In genomic region chr3:128579927-128580326, GRCh38 we compare ENCODE assay signal across 20 cellular contexts.
DNase-seq lines count a peak whose midpoint lies in the region; ATAC-seq and TF ChIP-seq lines count a peak whose summit lies in the region.
"Had no signal": no experiment of that assay in that cellular context is flagged by ENCODE, and none has a peak within 500 bp of the region (broad histone marks: within the 10 kb centered on the region; RNA-seq: fewer than 3 reads in every experiment).

No MANE protein-coding gene starts in this region.

- H3K9ac ChIP-seq in mesendoderm (ENCODE audit: low read length): no peak overlapping the region

- no peak for TF ChIP-seq CTCF in activated CD8-positive, alpha-beta T cell treated with anti-CD3 and anti-CD28 coated beads for 36 hours (IDR thresholded peaks at IDR 0.05)
- no peak for TF ChIP-seq CTCF in WTC11 (IDR thresholded peaks at IDR 0.05)
- TF ChIP-seq CTCF in left lung (IDR thresholded peaks at IDR 0.05): no peak

- no peak overlapping the region for H3K18ac ChIP-seq in mesendoderm (ENCODE audit: low read length)

- WGBS in mesendoderm (ENCODE audit: extremely low coverage, insufficient coverage, low lambda C conversion rate): no CpG with 5 or more reads among the region's 2 CpGs

- H4K8ac ChIP-seq in mesendoderm (ENCODE audit: low read depth, low read length): no peak overlapping the region

- no peaks in the 10 kb centered on the region for H3K27me3 ChIP-seq in mesendoderm (ENCODE audit: insufficient read depth, low read length, poor library complexity)
- H3K27me3 ChIP-seq in left lung: peaks cover 0 to 16% of the 10 kb centered on the region in 2 donors

- H3K9me3 ChIP-seq in left lung: peaks cover 0 to 5% of the 10 kb centered on the region in 2 donors

- no peak overlapping the region for H3K56ac ChIP-seq in mesendoderm (ENCODE audit: low read length)

- no peak overlapping the region for H3K4ac ChIP-seq in mesendoderm (ENCODE audit: low read depth, low read length)

- H3K4me1 ChIP-seq in mesendoderm (ENCODE audit: control insufficient read depth, low read depth, low read length) (peaks cover 5% of the 10 kb centered on the region), left lung (no peaks in the 10 kb centered on the region)

- H3K79me2 ChIP-seq in mesendoderm (ENCODE audit: control insufficient read depth, insufficient read depth, low read length): no peaks in the 10 kb centered on the region

- peak overlapping the region; percentile 13 for H3K4me3 ChIP-seq in mesendoderm (ENCODE audit: low read length)
- no peak overlapping the region for H3K4me3 ChIP-seq in left lung

- ATAC-seq in activated CD8-positive, alpha-beta T cell treated with anti-CD3 and anti-CD28 coated beads for 36 hours: no peak
- ATAC-seq in activated CD8-positive, alpha-beta T cell treated with anti-CD3 and anti-CD28 coated beads, Interleukin-2, amount 10 ng/mL, durations not matched to agents 7 days and 5 days: no peak
- ATAC-seq in WTC11 (no peak), left lung (no peak), HG02885 (IDR thresholded peaks at IDR 0.05; ENCODE audit: poor library complexity, unreplicated experiment) (no peak)
- ATAC-seq: CD8-positive, alpha-beta T cell; Panc1; T-helper 17 cell had no signal

- no peak for TF ChIP-seq RAD21 in Ishikawa (IDR thresholded peaks at IDR 0.05; ENCODE audit: low read depth)

- H3K27ac ChIP-seq in mesendoderm (ENCODE audit: low read depth, low read length): no peak overlapping the region
- no peak overlapping the region for H3K27ac ChIP-seq in left lung
- H3K27ac ChIP-seq: RWPE1 had no signal

- H2BK5ac ChIP-seq in mesendoderm (ENCODE audit: low read length): no peak overlapping the region

- no peak overlapping the region for H3K27ac Mint-ChIP-seq in activated CD8-positive, alpha-beta T cell treated with anti-CD3 and anti-CD28 coated beads for 36 hours
- no peak overlapping the region for H3K27ac Mint-ChIP-seq in activated CD8-positive, alpha-beta T cell treated with anti-CD3 and anti-CD28 coated beads, Interleukin-2, amount 10 ng/mL, durations not matched to agents 7 days and 5 days
- H3K27ac Mint-ChIP-seq in WTC11: no peak overlapping the region
- H3K27ac Mint-ChIP-seq: CD8-positive, alpha-beta T cell had no signal

- no peak overlapping the region for H2BK120ac ChIP-seq in mesendoderm (ENCODE audit: low read depth, low read length)

- H3K36me3 Mint-ChIP-seq in activated CD8-positive, alpha-beta T cell treated with anti-CD3 and anti-CD28 coated beads for 36 hours (ENCODE audit: low read depth): no peaks in the 10 kb centered on the region
- no peaks in the 10 kb centered on the region for H3K36me3 Mint-ChIP-seq in activated CD8-positive, alpha-beta T cell treated with anti-CD3 and anti-CD28 coated beads, Interleukin-2, amount 10 ng/mL, durations not matched to agents 7 days and 5 days (ENCODE audit: low read depth)
- H3K36me3 Mint-ChIP-seq in WTC11: no peaks in the 10 kb centered on the region
- H3K36me3 Mint-ChIP-seq: CD8-positive, alpha-beta T cell; IgD-negative memory B cell had no signal

- H3K23ac ChIP-seq in mesendoderm (ENCODE audit: low read length): no peak overlapping the region

- no peak overlapping the region for H3K4me2 ChIP-seq in mesendoderm (ENCODE audit: low read length)

- H3K9me3 Mint-ChIP-seq in activated CD8-positive, alpha-beta T cell treated with anti-CD3 and anti-CD28 coated beads for 36 hours: peaks cover 2% of the 10 kb centered on the region
- no peaks in the 10 kb centered on the region for H3K9me3 Mint-ChIP-seq in activated CD8-positive, alpha-beta T cell treated with anti-CD3 and anti-CD28 coated beads, Interleukin-2, amount 10 ng/mL, durations not matched to agents 7 days and 5 days (ENCODE audit: insufficient read depth)
- H3K9me3 Mint-ChIP-seq in WTC11: no peaks in the 10 kb centered on the region
- H3K9me3 Mint-ChIP-seq: CD8-positive, alpha-beta T cell; IgD-negative memory B cell had no signal

- CTCF ChIA-PET in activated CD8-positive, alpha-beta T cell treated with anti-CD3 and anti-CD28 coated beads for 36 hours (lab: Charles Lee): no interaction called here
- CTCF ChIA-PET in activated CD8-positive, alpha-beta T cell treated with anti-CD3 and anti-CD28 coated beads, Interleukin-2, amount 10 ng/mL, durations not matched to agents 7 days and 5 days (lab: Charles Lee): interaction anchor here (1.6 kb wide), 1 partner anchor 29 kb away, joined by 3 read pairs; no protein-coding TSS in a partner anchor
- CTCF ChIA-PET in WTC11 (lab: Charles Lee): interaction anchor here (1.1 kb wide), 1 partner anchor 29 kb away, joined by 3 read pairs; no protein-coding TSS in a partner anchor

- no peaks in the 10 kb centered on the region for H3K4me1 Mint-ChIP-seq in activated CD8-positive, alpha-beta T cell treated with anti-CD3 and anti-CD28 coated beads for 36 hours (ENCODE audit: low read depth)
- H3K4me1 Mint-ChIP-seq in activated CD8-positive, alpha-beta T cell treated with anti-CD3 and anti-CD28 coated beads, Interleukin-2, amount 10 ng/mL, durations not matched to agents 7 days and 5 days (ENCODE audit: low read depth): no peaks in the 10 kb centered on the region
- H3K4me1 Mint-ChIP-seq in WTC11: peaks cover 17% of the 10 kb centered on the region
- H3K4me1 Mint-ChIP-seq: IgD-negative memory B cell, T-helper 17 cell had no signal

- no peak overlapping the region for H2AK5ac ChIP-seq in mesendoderm (ENCODE audit: low read length)

- no peak overlapping the region for H2BK15ac ChIP-seq in mesendoderm (replicated peaks; ENCODE audit: low read depth)

- H4K5ac ChIP-seq in mesendoderm (ENCODE audit: low read length): no peak overlapping the region

- no peak overlapping the region for H3K4me3 Mint-ChIP-seq in activated CD8-positive, alpha-beta T cell treated with anti-CD3 and anti-CD28 coated beads for 36 hours
- no peak overlapping the region for H3K4me3 Mint-ChIP-seq in activated CD8-positive, alpha-beta T cell treated with anti-CD3 and anti-CD28 coated beads, Interleukin-2, amount 10 ng/mL, durations not matched to agents 7 days and 5 days
- no peak overlapping the region for H3K4me3 Mint-ChIP-seq in WTC11
- H3K4me3 Mint-ChIP-seq: CD8-positive, alpha-beta T cell; IgD-negative memory B cell; T-helper 17 cell had no signal

- intact Hi-C loops in activated CD8-positive, alpha-beta T cell treated with anti-CD3 and anti-CD28 coated beads for 36 hours (cut with micrococcal nuclease): no loop called here
- intact Hi-C loops in left lung (cut with DNase I): no loop called here

- TF ChIP-seq EP300 in Ishikawa (IDR thresholded peaks at IDR 0.05; ENCODE audit: borderline replicate concordance): no peak

- no peaks in the 10 kb centered on the region for H3K79me1 ChIP-seq in mesendoderm (ENCODE audit: low read length)

- POLR2A ChIA-PET in activated CD8-positive, alpha-beta T cell treated with anti-CD3 and anti-CD28 coated beads for 36 hours (lab: Charles Lee): no interaction called here
- POLR2A ChIA-PET in activated CD8-positive, alpha-beta T cell treated with anti-CD3 and anti-CD28 coated beads, Interleukin-2, amount 10 ng/mL, durations not matched to agents 7 days and 5 days (lab: Charles Lee): no interaction called here
- POLR2A ChIA-PET in WTC11 (lab: Charles Lee): interaction anchor here (0.7 kb wide), 1 partner anchor 175 kb away, joined by 7 read pairs; no protein-coding TSS in a partner anchor

- H3K27me3 Mint-ChIP-seq in activated CD8-positive, alpha-beta T cell treated with anti-CD3 and anti-CD28 coated beads for 36 hours: peaks cover 11% of the 10 kb centered on the region
- peaks cover 10% of the 10 kb centered on the region for H3K27me3 Mint-ChIP-seq in activated CD8-positive, alpha-beta T cell treated with anti-CD3 and anti-CD28 coated beads, Interleukin-2, amount 10 ng/mL, durations not matched to agents 7 days and 5 days (ENCODE audit: low read depth)
- H3K27me3 Mint-ChIP-seq in WTC11 (ENCODE audit: low read depth): peaks cover 8% of the 10 kb centered on the region

- H3K36me3 ChIP-seq in mesendoderm (ENCODE audit: control insufficient read depth, insufficient read depth, low read length): no peaks in the 10 kb centered on the region
- H3K36me3 ChIP-seq in left lung: no peaks in the 10 kb centered on the region

- peak; percentile 29 for DNase-seq in activated CD8-positive, alpha-beta T cell treated with anti-CD3 and anti-CD28 coated beads for 36 hours
- DNase-seq in activated CD8-positive, alpha-beta T cell treated with anti-CD3 and anti-CD28 coated beads, Interleukin-2, amount 10 ng/mL, durations not matched to agents 7 days and 5 days: no peak
- DNase-seq in WTC11 (ENCODE audit: low spot score): no peak
- peak; percentile 42 for DNase-seq in mesendoderm
- DNase-seq in left lung: no peak
- DNase-seq: C1 segment of cervical spinal cord; Caco-2; CD8-positive, alpha-beta T cell; H7; Karpas-422; NCI-H1694; NCI-H2029 treated with DMSO at 0.1 percent for 48 hours; NCI-H446 treated with DMSO at 0.1 percent for 48 hours; NCI-H526 treated with DMSO at 0.1 percent for 48 hours; T-helper 17 cell had no signal

TF ChIP-seq in Ishikawa, 13 proteins besides CTCF, POLR2A, EP300 and RAD21:
- TF ChIP-seq USF1 (IDR thresholded peaks at IDR 0.05): peak; percentile 75
- TF ChIP-seq YY1 (IDR thresholded peaks at IDR 0.05; ENCODE audit: low read depth): no peak
- TF ChIP-seq MAX (IDR thresholded peaks at IDR 0.05): no peak
- no peak for TF ChIP-seq ZBTB7A (IDR thresholded peaks at IDR 0.05; ENCODE audit: low read depth)

TF ChIP-seq in WTC11, 78 proteins besides CTCF, POLR2A, EP300 and RAD21:
- peak; percentile 62; the same call in 1 of the 2 replicates for TF ChIP-seq USF2 (CRISPR knock-in tag; IDR thresholded peaks at IDR 0.05)
- no peak for TF ChIP-seq ATF1 (CRISPR knock-in tag; IDR thresholded peaks at IDR 0.05)

Comparison
In these comparisons a context has a peak if more than half of its experiments do, and no peak if none do; other contexts are left out.
1. DNase-seq: peak in activated CD8-positive, alpha-beta T cell treated with anti-CD3 and anti-CD28 coated beads for 36 hours (single experiment) and mesendoderm (single experiment); none in activated CD8-positive, alpha-beta T cell treated with anti-CD3 and anti-CD28 coated beads, Interleukin-2, amount 10 ng/mL, durations not matched to agents 7 days and 5 days (single experiment), WTC11 (single experiment) and left lung (0 of 2).